Comparison of ENCODE assay signal across 1 cellular context in the genomic region with DNA sequence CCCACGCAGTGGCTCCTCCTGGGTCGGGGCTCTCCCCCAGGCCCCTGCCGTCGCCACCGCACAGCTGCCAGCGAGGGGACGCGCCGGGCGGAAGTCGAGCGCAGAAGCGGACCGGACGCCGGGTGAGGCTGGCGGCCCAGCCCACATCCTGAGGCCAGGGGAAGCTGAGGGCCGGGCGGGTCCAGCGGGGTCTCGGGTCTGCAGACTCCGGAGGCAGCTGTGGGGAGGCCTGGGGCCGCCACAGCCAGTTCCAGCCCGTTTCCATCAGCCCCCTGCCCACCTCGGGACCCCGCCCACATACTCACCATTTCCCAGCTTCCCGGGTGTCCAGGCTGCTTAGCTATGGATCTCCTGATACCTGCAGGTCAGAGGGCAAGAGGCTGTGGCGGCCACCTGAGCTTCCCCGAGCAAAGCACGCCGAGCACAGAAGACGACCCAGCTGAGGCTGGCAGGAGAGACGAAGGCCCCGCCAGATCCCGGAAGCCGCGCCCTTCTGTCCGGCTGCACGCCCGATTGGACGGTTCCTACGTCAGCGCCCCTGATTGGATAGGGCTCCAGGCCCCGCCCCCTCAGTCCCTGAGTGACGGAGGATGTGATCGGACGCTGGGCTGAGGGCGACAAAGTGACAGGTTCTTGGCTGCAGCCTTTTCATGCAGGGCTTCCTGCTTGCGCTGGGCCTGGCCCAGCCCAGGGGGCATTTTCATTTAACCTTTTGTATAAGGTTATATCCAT.
A peak's percentile ranks its signal among the peaks of the same experiment; 100 is the strongest.
TF ChIP-seq lines count a peak whose summit lies in the region.

No MANE protein-coding gene starts in this region.

TF ChIP-seq in HepG2, 621 proteins besides CTCF, POLR2A, EP300 and RAD21 (continued from another document and continues in another):
- TF ChIP-seq, protein P1, sequence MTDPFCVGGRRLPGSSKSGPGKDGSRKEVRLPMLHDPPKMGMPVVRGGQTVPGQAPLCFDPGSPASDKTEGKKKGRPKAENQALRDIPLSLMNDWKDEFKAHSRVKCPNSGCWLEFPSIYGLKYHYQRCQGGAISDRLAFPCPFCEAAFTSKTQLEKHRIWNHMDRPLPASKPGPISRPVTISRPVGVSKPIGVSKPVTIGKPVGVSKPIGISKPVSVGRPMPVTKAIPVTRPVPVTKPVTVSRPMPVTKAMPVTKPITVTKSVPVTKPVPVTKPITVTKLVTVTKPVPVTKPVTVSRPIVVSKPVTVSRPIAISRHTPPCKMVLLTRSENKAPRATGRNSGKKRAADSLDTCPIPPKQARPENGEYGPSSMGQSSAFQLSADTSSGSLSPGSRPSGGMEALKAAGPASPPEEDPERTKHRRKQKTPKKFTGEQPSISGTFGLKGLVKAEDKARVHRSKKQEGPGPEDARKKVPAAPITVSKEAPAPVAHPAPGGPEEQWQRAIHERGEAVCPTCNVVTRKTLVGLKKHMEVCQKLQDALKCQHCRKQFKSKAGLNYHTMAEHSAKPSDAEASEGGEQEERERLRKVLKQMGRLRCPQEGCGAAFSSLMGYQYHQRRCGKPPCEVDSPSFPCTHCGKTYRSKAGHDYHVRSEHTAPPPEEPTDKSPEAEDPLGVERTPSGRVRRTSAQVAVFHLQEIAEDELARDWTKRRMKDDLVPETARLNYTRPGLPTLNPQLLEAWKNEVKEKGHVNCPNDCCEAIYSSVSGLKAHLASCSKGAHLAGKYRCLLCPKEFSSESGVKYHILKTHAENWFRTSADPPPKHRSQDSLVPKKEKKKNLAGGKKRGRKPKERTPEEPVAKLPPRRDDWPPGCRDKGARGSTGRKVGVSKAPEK (CRISPR knock-in tag; IDR thresholded peaks at IDR 0.05; ENCODE audit: borderline replicate concordance): 0 out of 2 replicates have a peak, but pooled peaks have one; percentile 21
- TF ChIP-seq, protein P2, sequence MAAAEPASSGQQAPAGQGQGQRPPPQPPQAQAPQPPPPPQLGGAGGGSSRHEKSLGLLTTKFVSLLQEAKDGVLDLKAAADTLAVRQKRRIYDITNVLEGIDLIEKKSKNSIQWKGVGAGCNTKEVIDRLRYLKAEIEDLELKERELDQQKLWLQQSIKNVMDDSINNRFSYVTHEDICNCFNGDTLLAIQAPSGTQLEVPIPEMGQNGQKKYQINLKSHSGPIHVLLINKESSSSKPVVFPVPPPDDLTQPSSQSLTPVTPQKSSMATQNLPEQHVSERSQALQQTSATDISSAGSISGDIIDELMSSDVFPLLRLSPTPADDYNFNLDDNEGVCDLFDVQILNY (CRISPR knock-in tag; conservative IDR thresholded peaks at IDR 0.05): peak; percentile 83
- TF ChIP-seq TBX2 (CRISPR knock-in tag; IDR thresholded peaks at IDR 0.05; ENCODE audit: borderline replicate concordance): peak; percentile 73
- TF ChIP-seq MTA1 (CRISPR knock-in tag; IDR thresholded peaks at IDR 0.05; ENCODE audit: borderline replicate concordance): peak; percentile 54; the same call in 1 of the 2 replicates
- peak; percentile 23; the same call in 1 of the 2 replicates for TF ChIP-seq KDM2A (CRISPR knock-in tag; IDR thresholded peaks at IDR 0.05; ENCODE audit: borderline replicate concordance, low read depth)
- TF ChIP-seq HDAC1 (CRISPR knock-in tag; IDR thresholded peaks at IDR 0.05): peak; percentile 95
- no peak for TF ChIP-seq CENPX (CRISPR knock-in tag; IDR thresholded peaks at IDR 0.05)
- TF ChIP-seq, protein P3, sequence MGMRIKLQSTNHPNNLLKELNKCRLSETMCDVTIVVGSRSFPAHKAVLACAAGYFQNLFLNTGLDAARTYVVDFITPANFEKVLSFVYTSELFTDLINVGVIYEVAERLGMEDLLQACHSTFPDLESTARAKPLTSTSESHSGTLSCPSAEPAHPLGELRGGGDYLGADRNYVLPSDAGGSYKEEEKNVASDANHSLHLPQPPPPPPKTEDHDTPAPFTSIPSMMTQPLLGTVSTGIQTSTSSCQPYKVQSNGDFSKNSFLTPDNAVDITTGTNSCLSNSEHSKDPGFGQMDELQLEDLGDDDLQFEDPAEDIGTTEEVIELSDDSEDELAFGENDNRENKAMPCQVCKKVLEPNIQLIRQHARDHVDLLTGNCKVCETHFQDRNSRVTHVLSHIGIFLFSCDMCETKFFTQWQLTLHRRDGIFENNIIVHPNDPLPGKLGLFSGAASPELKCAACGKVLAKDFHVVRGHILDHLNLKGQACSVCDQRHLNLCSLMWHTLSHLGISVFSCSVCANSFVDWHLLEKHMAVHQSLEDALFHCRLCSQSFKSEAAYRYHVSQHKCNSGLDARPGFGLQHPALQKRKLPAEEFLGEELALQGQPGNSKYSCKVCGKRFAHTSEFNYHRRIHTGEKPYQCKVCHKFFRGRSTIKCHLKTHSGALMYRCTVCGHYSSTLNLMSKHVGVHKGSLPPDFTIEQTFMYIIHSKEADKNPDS (CRISPR knock-in tag; IDR thresholded peaks at IDR 0.05): no peak
- TF ChIP-seq RNF2 (conservative IDR thresholded peaks at IDR 0.05; ENCODE audit: low read depth): no peak
- TF ChIP-seq, protein P4, sequence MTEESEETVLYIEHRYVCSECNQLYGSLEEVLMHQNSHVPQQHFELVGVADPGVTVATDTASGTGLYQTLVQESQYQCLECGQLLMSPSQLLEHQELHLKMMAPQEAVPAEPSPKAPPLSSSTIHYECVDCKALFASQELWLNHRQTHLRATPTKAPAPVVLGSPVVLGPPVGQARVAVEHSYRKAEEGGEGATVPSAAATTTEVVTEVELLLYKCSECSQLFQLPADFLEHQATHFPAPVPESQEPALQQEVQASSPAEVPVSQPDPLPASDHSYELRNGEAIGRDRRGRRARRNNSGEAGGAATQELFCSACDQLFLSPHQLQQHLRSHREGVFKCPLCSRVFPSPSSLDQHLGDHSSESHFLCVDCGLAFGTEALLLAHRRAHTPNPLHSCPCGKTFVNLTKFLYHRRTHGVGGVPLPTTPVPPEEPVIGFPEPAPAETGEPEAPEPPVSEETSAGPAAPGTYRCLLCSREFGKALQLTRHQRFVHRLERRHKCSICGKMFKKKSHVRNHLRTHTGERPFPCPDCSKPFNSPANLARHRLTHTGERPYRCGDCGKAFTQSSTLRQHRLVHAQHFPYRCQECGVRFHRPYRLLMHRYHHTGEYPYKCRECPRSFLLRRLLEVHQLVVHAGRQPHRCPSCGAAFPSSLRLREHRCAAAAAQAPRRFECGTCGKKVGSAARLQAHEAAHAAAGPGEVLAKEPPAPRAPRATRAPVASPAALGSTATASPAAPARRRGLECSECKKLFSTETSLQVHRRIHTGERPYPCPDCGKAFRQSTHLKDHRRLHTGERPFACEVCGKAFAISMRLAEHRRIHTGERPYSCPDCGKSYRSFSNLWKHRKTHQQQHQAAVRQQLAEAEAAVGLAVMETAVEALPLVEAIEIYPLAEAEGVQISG (CRISPR knock-in tag; IDR thresholded peaks at IDR 0.05): peak; percentile 48; the same call in 1 of the 2 replicates
- TF ChIP-seq, protein P5, sequence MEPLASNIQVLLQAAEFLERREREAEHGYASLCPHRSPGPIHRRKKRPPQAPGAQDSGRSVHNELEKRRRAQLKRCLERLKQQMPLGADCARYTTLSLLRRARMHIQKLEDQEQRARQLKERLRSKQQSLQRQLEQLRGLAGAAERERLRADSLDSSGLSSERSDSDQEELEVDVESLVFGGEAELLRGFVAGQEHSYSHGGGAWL (CRISPR knock-in tag; IDR thresholded peaks at IDR 0.05): 0 out of 2 replicates have a peak, but pooled peaks have one; percentile 72
- TF ChIP-seq, protein P6, sequence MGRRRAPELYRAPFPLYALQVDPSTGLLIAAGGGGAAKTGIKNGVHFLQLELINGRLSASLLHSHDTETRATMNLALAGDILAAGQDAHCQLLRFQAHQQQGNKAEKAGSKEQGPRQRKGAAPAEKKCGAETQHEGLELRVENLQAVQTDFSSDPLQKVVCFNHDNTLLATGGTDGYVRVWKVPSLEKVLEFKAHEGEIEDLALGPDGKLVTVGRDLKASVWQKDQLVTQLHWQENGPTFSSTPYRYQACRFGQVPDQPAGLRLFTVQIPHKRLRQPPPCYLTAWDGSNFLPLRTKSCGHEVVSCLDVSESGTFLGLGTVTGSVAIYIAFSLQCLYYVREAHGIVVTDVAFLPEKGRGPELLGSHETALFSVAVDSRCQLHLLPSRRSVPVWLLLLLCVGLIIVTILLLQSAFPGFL (CRISPR knock-in tag; IDR thresholded peaks at IDR 0.05): no peak
- TF ChIP-seq SAFB2 (CRISPR knock-in tag; IDR thresholded peaks at IDR 0.05; ENCODE audit: borderline replicate concordance, low read depth): 0 out of 2 replicates have a peak, but pooled peaks have one; percentile 69
- peak; percentile 58; the same call in 1 of the 2 replicates for TF ChIP-seq HES4 (CRISPR knock-in tag; IDR thresholded peaks at IDR 0.05; ENCODE audit: borderline replicate concordance)
- peak; percentile 84 for TF ChIP-seq ZNF883 (CRISPR knock-in tag; IDR thresholded peaks at IDR 0.05; ENCODE audit: not compliant biosample characterization)
- TF ChIP-seq, protein P7, sequence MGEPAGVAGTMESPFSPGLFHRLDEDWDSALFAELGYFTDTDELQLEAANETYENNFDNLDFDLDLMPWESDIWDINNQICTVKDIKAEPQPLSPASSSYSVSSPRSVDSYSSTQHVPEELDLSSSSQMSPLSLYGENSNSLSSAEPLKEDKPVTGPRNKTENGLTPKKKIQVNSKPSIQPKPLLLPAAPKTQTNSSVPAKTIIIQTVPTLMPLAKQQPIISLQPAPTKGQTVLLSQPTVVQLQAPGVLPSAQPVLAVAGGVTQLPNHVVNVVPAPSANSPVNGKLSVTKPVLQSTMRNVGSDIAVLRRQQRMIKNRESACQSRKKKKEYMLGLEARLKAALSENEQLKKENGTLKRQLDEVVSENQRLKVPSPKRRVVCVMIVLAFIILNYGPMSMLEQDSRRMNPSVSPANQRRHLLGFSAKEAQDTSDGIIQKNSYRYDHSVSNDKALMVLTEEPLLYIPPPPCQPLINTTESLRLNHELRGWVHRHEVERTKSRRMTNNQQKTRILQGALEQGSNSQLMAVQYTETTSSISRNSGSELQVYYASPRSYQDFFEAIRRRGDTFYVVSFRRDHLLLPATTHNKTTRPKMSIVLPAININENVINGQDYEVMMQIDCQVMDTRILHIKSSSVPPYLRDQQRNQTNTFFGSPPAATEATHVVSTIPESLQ (CRISPR knock-in tag; conservative IDR thresholded peaks at IDR 0.05): no peak
- TF ChIP-seq TARDBP (CRISPR knock-in tag; IDR thresholded peaks at IDR 0.05): 0 out of 2 replicates have a peak, but pooled peaks have one; percentile 18
- TF ChIP-seq, protein P8, sequence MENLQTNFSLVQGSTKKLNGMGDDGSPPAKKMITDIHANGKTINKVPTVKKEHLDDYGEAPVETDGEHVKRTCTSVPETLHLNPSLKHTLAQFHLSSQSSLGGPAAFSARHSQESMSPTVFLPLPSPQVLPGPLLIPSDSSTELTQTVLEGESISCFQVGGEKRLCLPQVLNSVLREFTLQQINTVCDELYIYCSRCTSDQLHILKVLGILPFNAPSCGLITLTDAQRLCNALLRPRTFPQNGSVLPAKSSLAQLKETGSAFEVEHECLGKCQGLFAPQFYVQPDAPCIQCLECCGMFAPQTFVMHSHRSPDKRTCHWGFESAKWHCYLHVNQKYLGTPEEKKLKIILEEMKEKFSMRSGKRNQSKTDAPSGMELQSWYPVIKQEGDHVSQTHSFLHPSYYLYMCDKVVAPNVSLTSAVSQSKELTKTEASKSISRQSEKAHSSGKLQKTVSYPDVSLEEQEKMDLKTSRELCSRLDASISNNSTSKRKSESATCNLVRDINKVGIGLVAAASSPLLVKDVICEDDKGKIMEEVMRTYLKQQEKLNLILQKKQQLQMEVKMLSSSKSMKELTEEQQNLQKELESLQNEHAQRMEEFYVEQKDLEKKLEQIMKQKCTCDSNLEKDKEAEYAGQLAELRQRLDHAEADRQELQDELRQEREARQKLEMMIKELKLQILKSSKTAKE (CRISPR knock-in tag; IDR thresholded peaks at IDR 0.05; ENCODE audit: borderline replicate concordance): peak; percentile 42; the same call in 1 of the 2 replicates
- 0 out of 2 replicates have a peak, but pooled peaks have one; percentile 38 for TF ChIP-seq ZNF777 (CRISPR knock-in tag; IDR thresholded peaks at IDR 0.05)
- TF ChIP-seq ZNF709 (CRISPR knock-in tag; IDR thresholded peaks at IDR 0.05): peak; percentile 59; the same call in 1 of the 2 replicates
- TF ChIP-seq, protein P9, sequence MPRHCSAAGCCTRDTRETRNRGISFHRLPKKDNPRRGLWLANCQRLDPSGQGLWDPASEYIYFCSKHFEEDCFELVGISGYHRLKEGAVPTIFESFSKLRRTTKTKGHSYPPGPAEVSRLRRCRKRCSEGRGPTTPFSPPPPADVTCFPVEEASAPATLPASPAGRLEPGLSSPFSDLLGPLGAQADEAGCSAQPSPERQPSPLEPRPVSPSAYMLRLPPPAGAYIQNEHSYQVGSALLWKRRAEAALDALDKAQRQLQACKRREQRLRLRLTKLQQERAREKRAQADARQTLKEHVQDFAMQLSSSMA (CRISPR knock-in tag; IDR thresholded peaks at IDR 0.05): no peak
- 0 out of 2 replicates have a peak, but pooled peaks have one; percentile 23 for TF ChIP-seq ZNF598 (CRISPR knock-in tag; IDR thresholded peaks at IDR 0.05; ENCODE audit: borderline replicate concordance)
- peak; percentile 64; the same call in 1 of the 2 replicates for TF ChIP-seq ZNF564 (CRISPR knock-in tag; IDR thresholded peaks at IDR 0.05)
- TF ChIP-seq ZNF768 (CRISPR knock-in tag; IDR thresholded peaks at IDR 0.05): peak; percentile 61; the same call in 1 of the 2 replicates
- TF ChIP-seq HNRNPLL (IDR thresholded peaks at IDR 0.05; ENCODE audit: low read depth, low read length, poor library complexity, severe bottlenecking): peak; percentile 74
- TF ChIP-seq, protein P10, sequence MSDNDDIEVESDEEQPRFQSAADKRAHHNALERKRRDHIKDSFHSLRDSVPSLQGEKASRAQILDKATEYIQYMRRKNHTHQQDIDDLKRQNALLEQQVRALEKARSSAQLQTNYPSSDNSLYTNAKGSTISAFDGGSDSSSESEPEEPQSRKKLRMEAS (IDR thresholded peaks at IDR 0.05): peak; percentile 80
- no peak for TF ChIP-seq ZNF543 (CRISPR knock-in tag; IDR thresholded peaks at IDR 0.05)
- TF ChIP-seq ZNF224 (CRISPR knock-in tag; IDR thresholded peaks at IDR 0.05): peak; percentile 50; the same call in 1 of the 2 replicates
- TF ChIP-seq, protein P11, sequence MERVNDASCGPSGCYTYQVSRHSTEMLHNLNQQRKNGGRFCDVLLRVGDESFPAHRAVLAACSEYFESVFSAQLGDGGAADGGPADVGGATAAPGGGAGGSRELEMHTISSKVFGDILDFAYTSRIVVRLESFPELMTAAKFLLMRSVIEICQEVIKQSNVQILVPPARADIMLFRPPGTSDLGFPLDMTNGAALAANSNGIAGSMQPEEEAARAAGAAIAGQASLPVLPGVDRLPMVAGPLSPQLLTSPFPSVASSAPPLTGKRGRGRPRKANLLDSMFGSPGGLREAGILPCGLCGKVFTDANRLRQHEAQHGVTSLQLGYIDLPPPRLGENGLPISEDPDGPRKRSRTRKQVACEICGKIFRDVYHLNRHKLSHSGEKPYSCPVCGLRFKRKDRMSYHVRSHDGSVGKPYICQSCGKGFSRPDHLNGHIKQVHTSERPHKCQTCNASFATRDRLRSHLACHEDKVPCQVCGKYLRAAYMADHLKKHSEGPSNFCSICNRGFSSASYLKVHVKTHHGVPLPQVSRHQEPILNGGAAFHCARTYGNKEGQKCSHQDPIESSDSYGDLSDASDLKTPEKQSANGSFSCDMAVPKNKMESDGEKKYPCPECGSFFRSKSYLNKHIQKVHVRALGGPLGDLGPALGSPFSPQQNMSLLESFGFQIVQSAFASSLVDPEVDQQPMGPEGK (CRISPR knock-in tag; IDR thresholded peaks at IDR 0.05): peak; percentile 37; the same call in 1 of the 2 replicates
- TF ChIP-seq NFYC (CRISPR knock-in tag; IDR thresholded peaks at IDR 0.05): peak; percentile 92
- 0 out of 2 replicates have a peak, but pooled peaks have one; percentile 51 for TF ChIP-seq ZNF350 (CRISPR knock-in tag; IDR thresholded peaks at IDR 0.05; ENCODE audit: borderline replicate concordance, low read depth)
